22 cellular contexts compared by ENCODE assay signal in the genomic region with DNA sequence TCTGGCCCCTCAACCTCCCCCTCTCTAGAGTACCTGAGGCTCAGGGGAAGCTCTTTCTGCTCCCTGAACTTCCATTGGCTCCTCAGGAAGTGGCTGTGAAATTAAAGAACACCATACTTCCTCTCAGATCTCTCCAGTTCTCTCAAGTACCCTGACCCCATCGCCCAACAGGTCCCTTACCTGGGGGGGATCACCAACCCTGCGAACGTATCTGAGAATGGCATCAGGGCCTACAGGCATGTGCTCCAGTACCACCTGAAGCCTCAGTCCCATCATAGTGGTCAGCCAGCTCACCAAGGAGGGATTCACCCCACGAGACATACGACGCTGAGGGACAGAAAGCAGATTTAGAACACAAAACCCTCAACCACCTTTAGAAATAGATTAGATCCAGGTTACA. TPM values are rescaled to one million over a fixed set of nuclear protein-coding genes. Genes with fewer than 3 reads are reported as not detected.
DNase-seq lines count a peak whose midpoint lies in the region; ATAC-seq and TF ChIP-seq lines count a peak whose summit lies in the region.
"Had no signal": no experiment of that assay in that cellular context is flagged by ENCODE, and none has a peak within 500 bp of the region (broad histone marks: within the 10 kb centered on the region; RNA-seq: fewer than 3 reads in every experiment).

No MANE protein-coding gene starts in this region.

- H4K20me1 ChIP-seq in smooth muscle cell (ENCODE audit: low read depth), result peaks cover 9% of the 10 kb centered on the region

- peak overlapping the region; percentile 60 for H3K27ac Mint-ChIP-seq in activated naive CD4-positive, alpha-beta T cell treated with anti-CD3 and anti-CD28 coated beads for 36 hours
- H3K27ac Mint-ChIP-seq in activated naive CD4-positive, alpha-beta T cell treated with anti-CD3 and anti-CD28 coated beads, Interleukin-2, amount 50 U/mL, for 72 hours, result peak overlapping the region; percentile 77 to 85

- H3K9me3 ChIP-seq in smooth muscle cell (replicated peaks; ENCODE audit: low read depth), result no peaks in the 10 kb centered on the region
- H3K9me3 ChIP-seq: colonic mucosa, suprapubic skin, vagina had no signal

- ATAC-seq in activated naive CD4-positive, alpha-beta T cell treated with anti-CD3 and anti-CD28 coated beads, Interleukin-2, amount 50 U/mL, for 72 hours, result no peak
- ATAC-seq: activated CD4-positive, CD25-positive, alpha-beta regulatory T cell treated with anti-CD3 and anti-CD28 coated beads, Interleukin-2, amount 50 U/mL, for 24 hours had no signal

- intact Hi-C loops in activated naive CD4-positive, alpha-beta T cell treated with anti-CD3 and anti-CD28 coated beads for 36 hours (cut with micrococcal nuclease), result no loop called here

- peaks cover 1% of the 10 kb centered on the region for H3K4me1 Mint-ChIP-seq in activated naive CD4-positive, alpha-beta T cell treated with anti-CD3 and anti-CD28 coated beads for 36 hours (ENCODE audit: low read depth)

- WGBS in smooth muscle cell (ENCODE audit: low lambda C conversion rate), result 97% methylated on average over 6 of the region's 6 CpGs

- H3K9me3 Mint-ChIP-seq in activated naive CD4-positive, alpha-beta T cell treated with anti-CD3 and anti-CD28 coated beads for 36 hours, result no peaks in the 10 kb centered on the region
- no peaks in the 10 kb centered on the region for H3K9me3 Mint-ChIP-seq in activated naive CD4-positive, alpha-beta T cell treated with anti-CD3 and anti-CD28 coated beads, Interleukin-2, amount 50 U/mL, for 72 hours
- H3K9me3 Mint-ChIP-seq: activated naive CD8-positive, alpha-beta T cell treated with anti-CD3 and anti-CD28 coated beads, Interleukin-2, amount 10 ng/mL, durations not matched to agents 7 days and 5 days; immature natural killer cell had no signal

- H3K4me2 ChIP-seq in smooth muscle cell, result no peak overlapping the region

- no peaks in the 10 kb centered on the region for H3K79me2 ChIP-seq in smooth muscle cell (ENCODE audit: low read depth)

- H3K27me3 ChIP-seq in smooth muscle cell (ENCODE audit: low read depth), result no peaks in the 10 kb centered on the region
- H3K27me3 ChIP-seq: brain microvascular endothelial cell, colonic mucosa, neutrophil, suprapubic skin, vagina had no signal

- peaks cover 48% of the 10 kb centered on the region for H3F3A ChIP-seq in smooth muscle cell (ENCODE audit: low read depth)

- H3K27ac ChIP-seq in smooth muscle cell (ENCODE audit: low read depth), result peak overlapping the region; percentile 67
- H3K27ac ChIP-seq: brain microvascular endothelial cell, colonic mucosa, suprapubic skin, vagina had no signal

- peaks cover 34% of the 10 kb centered on the region for H3K36me3 Mint-ChIP-seq in activated naive CD4-positive, alpha-beta T cell treated with anti-CD3 and anti-CD28 coated beads for 36 hours (ENCODE audit: low read depth)
- H3K36me3 Mint-ChIP-seq in activated naive CD4-positive, alpha-beta T cell treated with anti-CD3 and anti-CD28 coated beads, Interleukin-2, amount 50 U/mL, for 72 hours, result peaks cover 5 to 16% of the 10 kb centered on the region in 2 donors

- no peak overlapping the region for H2AFZ ChIP-seq in smooth muscle cell (ENCODE audit: low read depth)

- DNase-seq in activated naive CD4-positive, alpha-beta T cell treated with anti-CD3 and anti-CD28 coated beads for 36 hours, result no peak
- DNase-seq in activated naive CD4-positive, alpha-beta T cell (lab: John Stamatoyannopoulos, UW), result no peak
- no peak for DNase-seq in activated naive CD4-positive, alpha-beta T cell treated with anti-CD3 and anti-CD28 coated beads, Interleukin-2, amount 50 U/mL, for 72 hours (ENCODE audit: low spot score in 2 of 2)
- DNase-seq in smooth muscle cell (lab: John Stamatoyannopoulos, UW; ENCODE audit: unreplicated experiment) (no peak), islet precursor cell (no peak), NCI-H345 treated with DMSO at 0.1 percent for 48 hours (lab: John Stamatoyannopoulos, UW; ENCODE audit: unreplicated experiment) (no peak)
- DNase-seq: ACHN; activated naive CD8-positive, alpha-beta T cell treated with anti-CD3 and anti-CD28 coated beads, Interleukin-2, amount 10 ng/mL, durations not matched to agents 7 days and 5 days; brain microvascular endothelial cell; C1 segment of cervical spinal cord; colonic mucosa; immature natural killer cell; NCI-H1048; NCI-H1930; NCI-H446; retina; stimulated activated CD4-positive, alpha-beta T cell treated with anti-CD3 and anti-CD28 coated beads, Interleukin-12 subunit alpha, Interleukin-12 subunit beta, amount 100 ng/mL, for 4 hours; stimulated activated CD8-positive, alpha-beta memory T cell treated with anti-CD3 and anti-CD28 coated beads, Interleukin-4, amount 100 ng/mL, for 48 hours had no signal

- TF ChIP-seq CTCF in smooth muscle cell (IDR thresholded peaks at IDR 0.05; ENCODE audit: borderline replicate concordance, insufficient read depth, poor library complexity, severe bottlenecking), result no peak

- H3K36me3 ChIP-seq in smooth muscle cell (ENCODE audit: low read depth), result peaks cover 12% of the 10 kb centered on the region

- H3K4me3 Mint-ChIP-seq in activated naive CD4-positive, alpha-beta T cell treated with anti-CD3 and anti-CD28 coated beads for 36 hours, result no peak overlapping the region
- H3K4me3 Mint-ChIP-seq: activated naive CD8-positive, alpha-beta T cell treated with anti-CD3 and anti-CD28 coated beads, Interleukin-2, amount 10 ng/mL, durations not matched to agents 7 days and 5 days; immature natural killer cell had no signal

- no peaks in the 10 kb centered on the region for H3K27me3 Mint-ChIP-seq in activated naive CD4-positive, alpha-beta T cell treated with anti-CD3 and anti-CD28 coated beads for 36 hours (ENCODE audit: low read depth)
- H3K27me3 Mint-ChIP-seq: activated naive CD8-positive, alpha-beta T cell treated with anti-CD3 and anti-CD28 coated beads, Interleukin-2, amount 10 ng/mL, durations not matched to agents 7 days and 5 days had no signal

- CTCF ChIA-PET in activated naive CD4-positive, alpha-beta T cell treated with anti-CD3 and anti-CD28 coated beads for 36 hours (lab: Charles Lee), result no interaction called here

- H3K4me3 ChIP-seq in smooth muscle cell, result no peak overlapping the region
- H3K4me3 ChIP-seq: colonic mucosa, suprapubic skin, vagina had no signal

- H3K4me1 ChIP-seq in smooth muscle cell (ENCODE audit: low read depth), result no peaks in the 10 kb centered on the region
- H3K4me1 ChIP-seq: colonic mucosa, suprapubic skin, vagina had no signal

- no peak overlapping the region for H3K9ac ChIP-seq in smooth muscle cell (ENCODE audit: low read depth)

RNA-seq across cellular contexts. Expression of gene BAG6, which starts 11.8 kb away (rescaled TPM):
- 100 to 1,000 TPM; 286 to 295 TPM for total RNA-seq in activated naive CD4-positive, alpha-beta T cell treated with anti-CD3 and anti-CD28 coated beads for 36 hours
- 100 to 1,000 TPM; 286 to 303 TPM for total RNA-seq in activated naive CD4-positive, alpha-beta T cell treated with anti-CD3 and anti-CD28 coated beads, Interleukin-2, amount 50 U/mL, for 72 hours
- 75.9 and 123 TPM in 2 replicates for total RNA-seq in smooth muscle cell
- 74.8 and 85.8 TPM in 2 replicates for polyA plus RNA-seq in smooth muscle cell

RNA-seq across cellular contexts. Expression of gene APOM, which starts 15.1 kb away (rescaled TPM):
- total RNA-seq in activated naive CD4-positive, alpha-beta T cell treated with anti-CD3 and anti-CD28 coated beads for 36 hours, result 1 to 10 TPM; 2.6 to 3.7 TPM
- total RNA-seq in activated naive CD4-positive, alpha-beta T cell treated with anti-CD3 and anti-CD28 coated beads, Interleukin-2, amount 50 U/mL, for 72 hours, result 1 to 10 TPM; 2.6 to 2.7 TPM
- 2.3 and 2.7 TPM in 2 replicates for total RNA-seq in smooth muscle cell
- polyA plus RNA-seq in smooth muscle cell, result 1.1 and 2.7 TPM in 2 replicates
- total RNA-seq: vagina had no signal

RNA-seq across cellular contexts. Expression of gene C6orf47, which starts 20.0 kb away (rescaled TPM):
- 1 to 10 TPM; 8.8 to 9.0 TPM for total RNA-seq in activated naive CD4-positive, alpha-beta T cell treated with anti-CD3 and anti-CD28 coated beads for 36 hours
- total RNA-seq in activated naive CD4-positive, alpha-beta T cell treated with anti-CD3 and anti-CD28 coated beads, Interleukin-2, amount 50 U/mL, for 72 hours, result 10 to 100 TPM; 15.0 to 16.4 TPM
- 7.1 and 8.9 TPM in 2 replicates for total RNA-seq in smooth muscle cell
- 15.5 and 20.1 TPM in 2 replicates for polyA plus RNA-seq in smooth muscle cell

RNA-seq across cellular contexts. Expression of gene PRRC2A, which starts 20.1 kb away (rescaled TPM):
- 100 to 1,000 TPM; 283 to 304 TPM for total RNA-seq in activated naive CD4-positive, alpha-beta T cell treated with anti-CD3 and anti-CD28 coated beads for 36 hours
- 100 to 1,000 TPM; 253 to 336 TPM for total RNA-seq in activated naive CD4-positive, alpha-beta T cell treated with anti-CD3 and anti-CD28 coated beads, Interleukin-2, amount 50 U/mL, for 72 hours
- 44.7 and 47.6 TPM in 2 replicates for total RNA-seq in smooth muscle cell
- polyA plus RNA-seq in smooth muscle cell, result 58.0 and 75.3 TPM in 2 replicates

RNA-seq across cellular contexts. Expression of gene GPANK1, which starts 24.2 kb away (rescaled TPM):
- 10 to 100 TPM; 31.2 to 32.4 TPM for total RNA-seq in activated naive CD4-positive, alpha-beta T cell treated with anti-CD3 and anti-CD28 coated beads for 36 hours
- total RNA-seq in activated naive CD4-positive, alpha-beta T cell treated with anti-CD3 and anti-CD28 coated beads, Interleukin-2, amount 50 U/mL, for 72 hours, result 10 to 100 TPM; 36.2 to 39.0 TPM
- total RNA-seq in smooth muscle cell, result 12.5 and 17.2 TPM in 2 replicates
- 19.6 and 20.1 TPM in 2 replicates for polyA plus RNA-seq in smooth muscle cell
